In the genomic region with DNA sequence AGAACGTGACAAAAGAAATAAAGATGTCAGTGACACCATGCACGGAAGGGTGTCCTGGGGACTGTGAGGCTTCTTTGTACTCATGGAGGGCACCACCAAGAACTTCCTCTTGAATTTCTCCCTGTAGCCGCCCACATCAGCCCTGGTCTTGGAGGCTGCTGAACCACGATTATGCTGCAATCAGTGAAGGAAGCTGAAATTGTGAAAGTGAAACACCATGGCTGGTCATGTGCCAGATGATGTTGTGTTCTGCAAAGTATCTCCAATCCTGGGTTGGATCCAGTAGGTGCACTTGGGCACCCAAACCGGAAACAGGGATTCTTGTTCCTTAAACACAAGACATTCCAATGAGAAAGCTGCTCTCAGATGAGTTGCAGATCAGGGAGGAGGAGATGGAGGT, we compare ENCODE assay signal across 9 cellular contexts.
A peak's percentile ranks its signal among the peaks of the same experiment; 100 is the strongest.
DNase-seq lines count a peak whose midpoint lies in the region; ATAC-seq, FAIRE-seq and TF ChIP-seq lines count a peak whose summit lies in the region.
"Had no signal": no experiment of that assay in that cellular context is flagged by ENCODE, and none has a peak within 500 bp of the region (broad histone marks: within the 10 kb centered on the region; RNA-seq: fewer than 3 reads in every experiment).

No MANE protein-coding gene starts in this region.

- no peak for TF ChIP-seq CTCF in ascending aorta (IDR thresholded peaks at IDR 0.05)
- TF ChIP-seq CTCF in sigmoid colon (IDR thresholded peaks at IDR 0.05), result no peak

- H3K27me3 ChIP-seq in ascending aorta, result no peaks in the 10 kb centered on the region
- H3K27me3 ChIP-seq in sigmoid colon, result peaks cover 0 to 7% (median 0%) of the 10 kb centered on the region in 3 donors

- no peaks in the 10 kb centered on the region for H3K36me3 ChIP-seq in ascending aorta
- H3K36me3 ChIP-seq in sigmoid colon, result no peaks in the 10 kb centered on the region

- 46 to 58% methylated on average over 5 of the region's 5 CpGs for WGBS in sigmoid colon, 2 donors

- intact Hi-C loops in ascending aorta (cut with DNase I), result no loop called here
- intact Hi-C loops in sigmoid colon (cut with DNase I), result no loop called here
- intact Hi-C loops in posterior vena cava (cut with DNase I), result no loop called here

- FAIRE-seq in GM12891 (lab: Jason Lieb, UNC), result no peak

- TF ChIP-seq EP300 in sigmoid colon (IDR thresholded peaks at IDR 0.05), result no peak

- TF ChIP-seq POLR2A in sigmoid colon (IDR thresholded peaks at IDR 0.05), result no peak
- TF ChIP-seq POLR2A in GM12891 (IDR thresholded peaks at IDR 0.05; ENCODE audit: low read depth, low read length), result no peak

- DNase-seq in ascending aorta (ENCODE audit: low spot score in 2 of 2), result peak; percentile 54 to 73
- DNase-seq in sigmoid colon, result peak; percentile 73
- no peak for DNase-seq in posterior vena cava (ENCODE audit: low spot score)
- DNase-seq in GM12891 (ENCODE audit: insufficient read length, low spot score), result no peak
- DNase-seq: activated B cell treated with CpG ODN at 0.5 μM for 24 hours, NCI-H1436 had no signal

- ATAC-seq in GM18868 (IDR thresholded peaks at IDR 0.05; ENCODE audit: unreplicated experiment) (peak; percentile 58), HG02763 (IDR thresholded peaks at IDR 0.05; ENCODE audit: unreplicated experiment) (peak; percentile 63), GM18511 (IDR thresholded peaks at IDR 0.05; ENCODE audit: unreplicated experiment) (no peak)

- H3K27ac ChIP-seq in ascending aorta (no peak overlapping the region), sigmoid colon (no peak overlapping the region)

- no peaks in the 10 kb centered on the region for H3K9me3 ChIP-seq in ascending aorta
- H3K9me3 ChIP-seq in sigmoid colon, result no peaks in the 10 kb centered on the region

- H3K4me3 ChIP-seq in ascending aorta (no peak overlapping the region), sigmoid colon (no peak overlapping the region)

- no peaks in the 10 kb centered on the region for H3K4me1 ChIP-seq in ascending aorta
- H3K4me1 ChIP-seq in sigmoid colon, result no peaks in the 10 kb centered on the region

TF ChIP-seq in GM12891, 5 proteins besides CTCF, POLR2A, EP300 and RAD21:
- TF ChIP-seq POLR2AphosphoS5 (IDR thresholded peaks at IDR 0.05; ENCODE audit: low read depth, low read length) (no peak), PAX5 (IDR thresholded peaks at IDR 0.05; ENCODE audit: insufficient read depth, low read length, severe bottlenecking) (no peak), TAF1 (IDR thresholded peaks at IDR 0.05; ENCODE audit: low read depth, low read length) (no peak)

Comparison
In these comparisons a context has a peak if more than half of its experiments do, and no peak if none do; other contexts are left out.
1. DNase-seq: peak in ascending aorta (2 of 2) and sigmoid colon (single experiment); none in posterior vena cava (single experiment) and GM12891 (single experiment).